ENCODE assay signal across 2 cellular contexts in genomic region chr3:125319765-125320164, GRCh38.
TF ChIP-seq lines count a peak whose summit lies in the region.

No MANE protein-coding gene starts in this region.

TF ChIP-seq in GM23338, 12 proteins besides CTCF, POLR2A, EP300 and RAD21:
- no peak for TF ChIP-seq POLR2AphosphoS5 (IDR thresholded peaks at IDR 0.05; ENCODE audit: low read depth)

TF ChIP-seq in H1, 55 proteins besides CTCF, POLR2A, EP300 and RAD21:
- TF ChIP-seq NRF1 (IDR thresholded peaks at IDR 0.05; ENCODE audit: low read depth, low read length) (no peak), SP1 (IDR thresholded peaks at IDR 0.05; ENCODE audit: low read depth, low read length) (no peak), TAF7 (optimal IDR thresholded peaks at IDR 0.05; ENCODE audit: borderline replicate concordance, low read depth, low read length) (no peak), RXRA (IDR thresholded peaks at IDR 0.05; ENCODE audit: insufficient read depth, low read depth, low read length) (no peak), CEBPB (IDR thresholded peaks at IDR 0.05; ENCODE audit: low read depth, low read length) (no peak), MAFK (IDR thresholded peaks at IDR 0.05; ENCODE audit: low read depth, low read length) (no peak), RNF2 (IDR thresholded peaks at IDR 0.05; ENCODE audit: borderline replicate concordance, low read depth, low read length, missing control alignments, poor library complexity, severe bottlenecking) (no peak), ATF3 (IDR thresholded peaks at IDR 0.05; ENCODE audit: insufficient read depth, low read depth, low read length) (no peak), YY1 (IDR thresholded peaks at IDR 0.05; ENCODE audit: low read depth, low read length) (no peak), EGR1 (IDR thresholded peaks at IDR 0.05; ENCODE audit: borderline replicate concordance, low read depth, low read length) (no peak), JUN (IDR thresholded peaks at IDR 0.05; ENCODE audit: low read depth, low read length) (no peak), RBBP5 (IDR thresholded peaks at IDR 0.05; ENCODE audit: borderline replicate concordance, low read depth, low read length) (no peak), CTBP2 (IDR thresholded peaks at IDR 0.05; ENCODE audit: borderline replicate concordance, insufficient read depth, insufficient read length, low read length) (no peak), SIRT6 (IDR thresholded peaks at IDR 0.05; ENCODE audit: low read length) (no peak), FOSL1 (IDR thresholded peaks at IDR 0.05; ENCODE audit: insufficient read depth, low read depth, low read length) (no peak), CHD2 (IDR thresholded peaks at IDR 0.05; ENCODE audit: low read length) (no peak), MAX (IDR thresholded peaks at IDR 0.05) (no peak), POLR2AphosphoS5 (IDR thresholded peaks at IDR 0.05; ENCODE audit: low read depth, low read length) (no peak)
